In the genomic region with DNA sequence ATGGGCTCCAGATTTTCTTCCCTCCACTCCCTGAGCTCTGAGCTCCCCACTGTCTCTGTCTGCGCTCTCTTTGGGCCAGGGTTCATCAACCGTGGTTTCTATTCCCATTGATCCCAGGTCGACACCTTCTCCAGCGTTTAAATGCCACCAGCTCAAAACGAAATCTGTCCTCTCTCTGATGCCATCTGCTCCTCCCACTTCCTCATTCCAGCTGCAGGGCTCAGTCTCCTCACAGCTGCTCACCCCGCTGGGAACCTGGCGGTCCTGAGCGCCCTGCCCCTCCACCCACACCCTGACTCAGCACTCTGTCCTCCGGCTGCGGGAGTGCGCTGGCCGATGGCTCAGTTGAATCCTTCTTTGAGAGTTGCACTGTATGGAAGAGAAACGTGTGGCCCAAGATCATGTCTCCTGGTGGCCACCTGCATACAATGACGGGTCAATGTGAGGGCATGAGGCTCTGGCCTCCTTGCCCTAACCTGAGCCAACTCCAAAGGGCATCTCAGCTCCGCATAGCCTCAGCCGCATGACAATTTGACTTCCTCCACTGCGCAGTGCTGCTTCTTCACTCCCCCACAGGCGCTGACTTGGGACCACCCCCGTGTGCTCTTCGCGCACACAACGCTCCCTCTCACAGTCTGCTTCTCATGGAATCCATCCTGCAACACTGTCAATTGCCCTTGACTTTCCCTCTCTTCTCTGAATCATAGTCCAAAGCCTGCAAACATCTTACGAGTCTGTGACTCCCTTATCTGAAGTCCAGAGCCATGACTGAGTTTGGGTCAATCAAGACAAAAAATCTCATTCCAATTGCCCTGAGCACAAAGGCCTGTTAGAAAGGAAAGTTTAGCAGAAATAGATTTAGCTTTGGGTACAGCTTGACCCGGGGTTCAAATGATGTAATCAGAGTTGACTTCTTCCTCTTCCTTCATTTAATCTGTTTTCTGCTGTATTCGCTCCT, we compare ENCODE assay signal across 15 cellular contexts.
DNase-seq lines count a peak whose midpoint lies in the region; ATAC-seq, FAIRE-seq and TF ChIP-seq lines count a peak whose summit lies in the region.
"Had no signal": no experiment of that assay in that cellular context is flagged by ENCODE, and none has a peak within 500 bp of the region (broad histone marks: within the 10 kb centered on the region; RNA-seq: fewer than 3 reads in every experiment).

No MANE protein-coding gene starts in this region.

- CTCF ChIA-PET in CD8-positive, alpha-beta memory T cell (lab: Charles Lee), result interaction anchor here (1.0 kb wide), 1 partner anchor 77 kb away, joined by 3 read pairs; no protein-coding TSS in a partner anchor

- H3K27ac ChIP-seq in CD8-positive, alpha-beta memory T cell (ENCODE audit: low read depth, low read length), result peak overlapping the region; percentile 27
- H3K27ac ChIP-seq in dorsolateral prefrontal cortex, result no peak overlapping the region
- H3K27ac ChIP-seq: heart left ventricle, spleen had no signal

- TF ChIP-seq CTCF in NB4 (IDR thresholded peaks at IDR 0.05; ENCODE audit: low read depth, low read length), result no peak
- no peak for TF ChIP-seq CTCF in chondrocyte (IDR thresholded peaks at IDR 0.05)
- no peak for TF ChIP-seq CTCF in neural crest cell (conservative IDR thresholded peaks at IDR 0.05)
- TF ChIP-seq CTCF in dorsolateral prefrontal cortex (IDR thresholded peaks at IDR 0.05 in 54 of 56, conservative IDR thresholded peaks at IDR 0.05 in 2 of 56; ENCODE audit: low read depth in 1 of 56, partially characterized antibody in 56 of 56), result no peak

- no peaks in the 10 kb centered on the region for H3K4me1 ChIP-seq in CD8-positive, alpha-beta memory T cell (ENCODE audit: insufficient read depth, low read length)
- H3K4me1 ChIP-seq: heart left ventricle, spleen had no signal

- TF ChIP-seq POLR2A in NB4 (IDR thresholded peaks at IDR 0.05; ENCODE audit: extremely low read depth, insufficient read length) (no peak), H54 (IDR thresholded peaks at IDR 0.05; ENCODE audit: low read depth, low read length) (no peak)

- no peak for ATAC-seq in T-helper 17 cell

- FAIRE-seq in H54 (lab: Jason Lieb, UNC), result no peak

- no peaks in the 10 kb centered on the region for H3K27me3 ChIP-seq in CD8-positive, alpha-beta memory T cell (ENCODE audit: insufficient read depth, low read length, poor library complexity, severe bottlenecking)
- H3K27me3 ChIP-seq in dorsolateral prefrontal cortex, result peaks cover 0 to 4% (median 0%) of the 10 kb centered on the region in 45 donors
- H3K27me3 ChIP-seq: heart left ventricle had no signal

- peaks cover 0 to 11% (median 5%) of the 10 kb centered on the region in 5 donors for H3K9me3 Mint-ChIP-seq in CD8-positive, alpha-beta memory T cell
- peaks cover 15% of the 10 kb centered on the region for H3K9me3 Mint-ChIP-seq in chondrocyte (ENCODE audit: low read depth)
- peaks cover 25% of the 10 kb centered on the region for H3K9me3 Mint-ChIP-seq in neural crest cell

- H3K27ac Mint-ChIP-seq in CD8-positive, alpha-beta memory T cell, result no peak overlapping the region
- H3K27ac Mint-ChIP-seq in chondrocyte (ENCODE audit: unreplicated experiment), result peak overlapping the region; percentile 52
- peak overlapping the region; percentile 93 for H3K27ac Mint-ChIP-seq in neural crest cell (ENCODE audit: unreplicated experiment)
- no peak overlapping the region for H3K27ac Mint-ChIP-seq in T-helper 17 cell

- H3K36me3 ChIP-seq in CD8-positive, alpha-beta memory T cell (ENCODE audit: insufficient read depth, low read length), result no peaks in the 10 kb centered on the region
- H3K36me3 ChIP-seq: heart left ventricle, spleen had no signal

- POLR2A ChIA-PET in CD8-positive, alpha-beta memory T cell (lab: Charles Lee), result no interaction called here

- no peak overlapping the region for H3K4me3 ChIP-seq in CD8-positive, alpha-beta memory T cell (ENCODE audit: low read length)
- H3K4me3 ChIP-seq in NB4 (ENCODE audit: low read depth, low read length), result peak overlapping the region; percentile 25
- no peak overlapping the region for H3K4me3 ChIP-seq in dorsolateral prefrontal cortex
- H3K4me3 ChIP-seq: heart left ventricle, spleen had no signal

- intact Hi-C loops in dorsolateral prefrontal cortex (cut with DNase I), result no loop called here

- peaks cover 3 to 8% (median 6%) of the 10 kb centered on the region in 3 donors for H3K4me1 Mint-ChIP-seq in CD8-positive, alpha-beta memory T cell
- H3K4me1 Mint-ChIP-seq in chondrocyte (ENCODE audit: low read depth), result peaks cover 8% of the 10 kb centered on the region
- peaks cover 16% of the 10 kb centered on the region for H3K4me1 Mint-ChIP-seq in neural crest cell
- peaks cover 2% of the 10 kb centered on the region for H3K4me1 Mint-ChIP-seq in T-helper 17 cell

- no peak overlapping the region for H3K4me3 Mint-ChIP-seq in CD8-positive, alpha-beta memory T cell
- H3K4me3 Mint-ChIP-seq in chondrocyte (ENCODE audit: unreplicated experiment) (peak overlapping the region; percentile 4), neural crest cell (no peak overlapping the region), T-helper 17 cell (no peak overlapping the region)
- H3K4me3 Mint-ChIP-seq: nephron had no signal

- H3K27me3 Mint-ChIP-seq in CD8-positive, alpha-beta memory T cell, result peaks cover 3 to 9% of the 10 kb centered on the region in 2 donors
- H3K27me3 Mint-ChIP-seq in chondrocyte (ENCODE audit: low read depth) (no peaks in the 10 kb centered on the region), neural crest cell (ENCODE audit: low read depth) (peaks cover 5% of the 10 kb centered on the region), T-helper 17 cell (no peaks in the 10 kb centered on the region)

- no peak for DNase-seq in CD8-positive, alpha-beta memory T cell
- peak; percentile 87 for DNase-seq in NB4 (ENCODE audit: low read depth)
- no peak for DNase-seq in chondrocyte (ENCODE audit: low spot score)
- no peak for DNase-seq in neural crest cell (ENCODE audit: low read depth, low spot score)
- DNase-seq in dedifferentiated amniotic fluid mesenchymal stem cell (ENCODE audit: extremely low spot score), result no peak
- DNase-seq in T-helper 17 cell, result no peak
- DNase-seq in H54 (ENCODE audit: insufficient read length, low spot score), result no peak
- DNase-seq in dorsolateral prefrontal cortex, result no peak
- DNase-seq: activated naive CD4-positive, alpha-beta T cell; caudate nucleus; heart left ventricle; NCI-H187; NCI-H748 treated with DMSO at 0.1 percent for 48 hours; spleen had no signal

- peaks cover 0 to 2% (median 0%) of the 10 kb centered on the region in 3 donors for H3K36me3 Mint-ChIP-seq in CD8-positive, alpha-beta memory T cell
- H3K36me3 Mint-ChIP-seq in chondrocyte (ENCODE audit: low read depth), result peaks cover 4% of the 10 kb centered on the region
- peaks cover 14% of the 10 kb centered on the region for H3K36me3 Mint-ChIP-seq in neural crest cell (ENCODE audit: low read depth)
- no peaks in the 10 kb centered on the region for H3K36me3 Mint-ChIP-seq in T-helper 17 cell (ENCODE audit: low read depth)

- H3K9me3 ChIP-seq in CD8-positive, alpha-beta memory T cell (ENCODE audit: low read length), result no peaks in the 10 kb centered on the region
- no peaks in the 10 kb centered on the region for H3K9me3 ChIP-seq in T-helper 17 cell (ENCODE audit: control insufficient read depth, low read length, poor library complexity, severe bottlenecking)

Comparison
In these comparisons a context has a peak if more than half of its experiments do, and no peak if none do; other contexts are left out.
1. H3K27ac Mint-ChIP-seq: peak in chondrocyte (single experiment) and neural crest cell (single experiment); none in CD8-positive, alpha-beta memory T cell (0 of 8) and T-helper 17 cell (single experiment).